ENCODE assay signal across 22 cellular contexts in genomic region chr2:101500860-101501259, GRCh38. TPM values are rescaled to one million over a fixed set of nuclear protein-coding genes. Genes with fewer than 3 reads are reported as not detected.
DNase-seq lines count a peak whose midpoint lies in the region; ATAC-seq and TF ChIP-seq lines count a peak whose summit lies in the region.
"Had no signal": no experiment of that assay in that cellular context is flagged by ENCODE, and none has a peak within 500 bp of the region (broad histone marks: within the 10 kb centered on the region; RNA-seq: fewer than 3 reads in every experiment).

No MANE protein-coding gene starts in this region.

- H3K9me3 ChIP-seq in DND-41 (ENCODE audit: insufficient read depth, low read length, severe bottlenecking): no peaks in the 10 kb centered on the region
- no peaks in the 10 kb centered on the region for H3K9me3 ChIP-seq in SJCRH30 (replicated peaks)
- no peaks in the 10 kb centered on the region for H3K9me3 ChIP-seq in PC-9 (ENCODE audit: insufficient read depth, low read depth)
- H3K9me3 ChIP-seq: HAP-1, lower lobe of right lung had no signal

- H3K4me1 Mint-ChIP-seq in CD14-positive monocyte: peaks cover 30% of the 10 kb centered on the region

- H4K20me1 ChIP-seq in DND-41 (ENCODE audit: insufficient read depth, low read length) (no peaks in the 10 kb centered on the region), PC-9 (ENCODE audit: insufficient read depth) (no peaks in the 10 kb centered on the region)

- peaks cover 27% of the 10 kb centered on the region for H3K4me1 ChIP-seq in DND-41 (ENCODE audit: insufficient read depth, low read length)
- H3K4me1 ChIP-seq in SJCRH30: peaks cover 32% of the 10 kb centered on the region
- H3K4me1 ChIP-seq in PC-9 (replicated peaks; ENCODE audit: insufficient read depth): no peaks in the 10 kb centered on the region
- H3K4me1 ChIP-seq: HAP-1 had no signal

- no peaks in the 10 kb centered on the region for H3K9me3 Mint-ChIP-seq in CD14-positive monocyte
- H3K9me3 Mint-ChIP-seq: activated T-cell treated with anti-CD3 and anti-CD28 coated beads, Interleukin-2, amount 50 U/mL, for 24 hours; central memory CD8-positive, alpha-beta T cell; effector memory CD8-positive, alpha-beta T cell had no signal

- POLR2A ChIA-PET in PC-9 (lab: Charles Lee; ENCODE audit: unreplicated experiment): interaction anchor here (0.9 kb wide), 1 partner anchor 16 kb away, joined by 3 read pairs; no protein-coding TSS in a partner anchor

- TF ChIP-seq CTCF in DND-41 (IDR thresholded peaks at IDR 0.05; ENCODE audit: borderline replicate concordance, extremely low read depth, low read length, poor library complexity, severe bottlenecking) (no peak), fibroblast of villous mesenchyme (IDR thresholded peaks at IDR 0.05; ENCODE audit: insufficient read depth, low read depth, low read length) (no peak), omental fat pad (IDR thresholded peaks at IDR 0.05) (no peak), PC-9 (conservative IDR thresholded peaks at IDR 0.05) (no peak), CD14-positive monocyte (IDR thresholded peaks at IDR 0.05) (no peak)

- peak overlapping the region; percentile 34; the same call in 1 of the 2 replicates for H3K9ac ChIP-seq in DND-41 (ENCODE audit: low read depth, low read length)

- H3K4me3 ChIP-seq in DND-41 (ENCODE audit: low read depth in 1 of 2, low read length in 2 of 2) (no peak overlapping the region), SJCRH30 (no peak overlapping the region), fibroblast of villous mesenchyme (ENCODE audit: low read depth, low read length) (no peak overlapping the region), PC-9 (no peak overlapping the region)
- H3K4me3 ChIP-seq: HAP-1, lower lobe of right lung had no signal

- no peaks in the 10 kb centered on the region for H3K36me3 Mint-ChIP-seq in CD14-positive monocyte

- H3K27ac Mint-ChIP-seq in CD14-positive monocyte: peak overlapping the region in 1 of 7 donors; percentile 4
- H3K27ac Mint-ChIP-seq: effector memory CD8-positive, alpha-beta T cell had no signal

- DNase-seq in DND-41: no peak
- DNase-seq in SJCRH30: peak; percentile 77 to 89
- peak; percentile 88 for DNase-seq in fibroblast of villous mesenchyme (ENCODE audit: low read depth)
- no peak for DNase-seq in omental fat pad (ENCODE audit: low spot score)
- DNase-seq in NCI-H1105 treated with DMSO at 0.1 percent for 48 hours (lab: John Stamatoyannopoulos, UW): no peak
- no peak for DNase-seq in PC-9
- DNase-seq in CD14-positive monocyte (ENCODE audit: low spot score): no peak
- DNase-seq: activated CD4-positive, alpha-beta T cell treated with anti-CD3 and anti-CD28 coated beads, Interleukin-2, amount 50 U/mL, for 1 hour; activated T-cell treated with anti-CD3 and anti-CD28 coated beads, Interleukin-2, amount 50 U/mL, for 24 hours; Calu3; effector memory CD8-positive, alpha-beta T cell; foreskin melanocyte; lower lobe of right lung; NCI-H1694 treated with DMSO at 0.1 percent for 48 hours; NCI-H524 treated with DMSO at 0.1 percent for 48 hours had no signal

- no TSS peak for BruUV-seq in PC-9 (replicated peaks; lab: Mats Ljungman, UMichigan)

- H3K79me2 ChIP-seq in DND-41 (ENCODE audit: insufficient read depth, low read length) (no peaks in the 10 kb centered on the region), PC-9 (ENCODE audit: low read depth) (no peaks in the 10 kb centered on the region)

- CTCF ChIA-PET in PC-9 (lab: Charles Lee): no interaction called here

- peak overlapping the region; percentile 87 for H3K27ac ChIP-seq in DND-41 (ENCODE audit: low read length)
- peak overlapping the region; percentile 98 for H3K27ac ChIP-seq in SJCRH30
- H3K27ac ChIP-seq in PC-9: no peak overlapping the region
- H3K27ac ChIP-seq: lower lobe of right lung had no signal

- H3F3A ChIP-seq in PC-9 (ENCODE audit: insufficient read depth, low read depth): no peaks in the 10 kb centered on the region

- H2AFZ ChIP-seq in DND-41 (ENCODE audit: low read depth, low read length) (peak overlapping the region; percentile 62), PC-9 (no peak overlapping the region)

- ATAC-seq in DND-41 (ENCODE audit: insufficient read depth, low read depth): no peak
- ATAC-seq in omental fat pad (ENCODE audit: low FRiP score): peak; percentile 81
- ATAC-seq in GM21360 (IDR thresholded peaks at IDR 0.05; ENCODE audit: unreplicated experiment): no peak
- ATAC-seq: effector memory CD8-positive, alpha-beta T cell; lower lobe of right lung had no signal

- intact Hi-C loops in PC-9 (cut with micrococcal nuclease; ENCODE audit: unreplicated experiment): no loop called here
- intact Hi-C loops in CD14-positive monocyte (cut with micrococcal nuclease): loop anchor here in 1 of 2 donors (10.0 kb wide), 1 partner anchor 156 kb away; no protein-coding TSS in a partner anchor

- peaks cover 2 to 14% (median 9%) of the 10 kb centered on the region in 3 donors for H3K27me3 Mint-ChIP-seq in CD14-positive monocyte (ENCODE audit: low read depth in 3 of 3)
- H3K27me3 Mint-ChIP-seq: activated T-cell treated with anti-CD3 and anti-CD28 coated beads, Interleukin-2, amount 50 U/mL, for 24 hours; effector memory CD8-positive, alpha-beta T cell had no signal

- H3K4me2 ChIP-seq in DND-41 (ENCODE audit: insufficient read depth, low read length): no peak overlapping the region
- no peak overlapping the region for H3K4me2 ChIP-seq in PC-9

- H3K36me3 ChIP-seq in DND-41 (ENCODE audit: insufficient read depth, low read length): no peaks in the 10 kb centered on the region
- no peaks in the 10 kb centered on the region for H3K36me3 ChIP-seq in SJCRH30
- no peaks in the 10 kb centered on the region for H3K36me3 ChIP-seq in PC-9 (ENCODE audit: low read depth)
- H3K36me3 ChIP-seq: HAP-1, lower lobe of right lung had no signal

- no peak overlapping the region for H3K4me3 Mint-ChIP-seq in CD14-positive monocyte
- H3K4me3 Mint-ChIP-seq: activated T-cell treated with anti-CD3 and anti-CD28 coated beads, Interleukin-2, amount 50 U/mL, for 24 hours; central memory CD8-positive, alpha-beta T cell; effector memory CD8-positive, alpha-beta T cell had no signal

- H3K27me3 ChIP-seq in DND-41 (ENCODE audit: insufficient read depth, low read length, poor library complexity): no peaks in the 10 kb centered on the region
- no peaks in the 10 kb centered on the region for H3K27me3 ChIP-seq in SJCRH30
- H3K27me3 ChIP-seq in PC-9 (ENCODE audit: insufficient read depth, low read depth): no peaks in the 10 kb centered on the region

- no peaks in the 10 kb centered on the region for H3K9me2 ChIP-seq in PC-9 (ENCODE audit: insufficient read depth)

RNA-seq across cellular contexts. Expression of gene RFX8, which starts 25.9 kb away (rescaled TPM):
- 0.06 and 0.43 TPM in 2 replicates for total RNA-seq in SJCRH30 (2014; rRNA removed; shearing (Covaris generic))
- total RNA-seq in fibroblast of villous mesenchyme: 0.97 and 1.7 TPM in 2 replicates
- 1 to 10 TPM in 2 of 4 donors, not detected in 2; 2.6 to 3.9 TPM for total RNA-seq in omental fat pad
- not detected in 2 replicates for total RNA-seq in PC-9 (2021)
- not detected for polyA plus RNA-seq in CD14-positive monocyte
- total RNA-seq: Calu3, lower lobe of right lung, M059J, OCI-LY7, renal cortical epithelial cell had no signal
- polyA plus RNA-seq: neural cell had no signal

Comparison
In these comparisons a context has a peak if more than half of its experiments do, and no peak if none do; other contexts are left out.
1. DNase-seq: peak in SJCRH30 (2 of 2) and fibroblast of villous mesenchyme (single experiment); none in DND-41 (single experiment), omental fat pad (single experiment), NCI-H1105 treated with DMSO at 0.1 percent for 48 hours (single experiment), PC-9 (0 of 2) and CD14-positive monocyte (single experiment).